ENCODE assay signal across 8 cellular contexts in the genomic region with DNA sequence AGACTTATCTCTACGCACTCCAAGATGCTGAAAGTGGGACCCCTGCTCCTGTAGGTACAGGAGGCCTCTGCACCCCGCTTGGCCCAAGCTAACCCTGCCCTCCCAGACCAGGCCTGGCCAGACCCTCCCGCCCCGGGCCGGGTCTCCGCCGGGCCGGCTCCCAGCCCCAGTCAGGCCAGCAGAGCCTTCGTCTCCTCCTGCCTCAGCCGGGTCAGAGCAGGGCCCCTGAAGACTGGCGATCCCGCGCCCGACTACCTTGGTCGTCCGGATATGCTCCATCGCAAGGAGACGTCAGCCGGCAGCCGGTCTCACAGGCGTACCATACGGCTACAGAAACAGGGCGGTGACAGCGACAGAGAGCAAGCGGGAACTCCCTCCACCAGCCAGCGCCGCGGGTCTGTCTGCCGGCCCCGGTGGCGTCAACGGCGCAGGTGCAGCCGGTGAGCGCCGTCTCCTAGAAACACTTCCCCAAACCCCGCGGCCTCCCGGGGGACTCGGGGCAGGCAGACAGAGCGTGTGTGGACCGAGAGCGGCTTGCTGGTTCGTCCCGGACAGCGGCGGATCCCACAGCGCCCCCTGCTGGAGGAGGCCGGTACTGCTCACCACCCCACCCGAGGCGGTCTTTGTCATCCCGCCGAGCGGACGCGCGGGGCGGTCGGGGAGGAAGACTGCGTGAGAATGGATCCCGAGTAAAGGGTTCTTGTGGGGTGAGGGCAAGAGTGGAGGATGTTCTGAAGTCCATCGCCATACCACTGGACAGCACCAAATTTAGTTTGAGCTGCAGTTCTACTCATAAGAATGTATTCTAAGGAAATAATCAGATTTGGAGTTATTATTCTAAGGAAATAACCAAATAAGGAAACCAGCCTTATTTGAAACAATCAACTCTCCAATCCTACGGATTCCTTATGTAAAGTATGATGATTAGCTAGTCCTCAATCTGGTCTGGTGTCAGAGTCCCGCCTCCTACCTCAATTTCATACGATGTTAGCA. TPM values are rescaled to one million over a fixed set of nuclear protein-coding genes. Genes with fewer than 3 reads are reported as not detected.
DNase-seq lines count a peak whose midpoint lies in the region; ATAC-seq and TF ChIP-seq lines count a peak whose summit lies in the region.

TSS of gene MTMR6 (minus strand) at position 520 of the 993 bp plus-strand sequence. CDS start at position 279, 241 bp downstream.

- H3K4me1 ChIP-seq in upper lobe of right lung = peaks cover 18% of the 10 kb centered on the region

- H3K27ac ChIP-seq in adipose tissue (ENCODE audit: low read depth, low read length) = peak within 1 kb of the TSS; percentile 99
- peak within 1 kb of the TSS; percentile 95 for H3K27ac ChIP-seq in upper lobe of right lung

- TF ChIP-seq CTCF in GM12874 (IDR thresholded peaks at IDR 0.05; ENCODE audit: insufficient read depth, low read depth, low read length) (peak; percentile 99), upper lobe of right lung (IDR thresholded peaks at IDR 0.05) (peak; percentile 100)

- H3K4me3 ChIP-seq in upper lobe of right lung = peak within 1 kb of the TSS; percentile 97

- H3K9me3 ChIP-seq in upper lobe of right lung = no peaks in the 10 kb centered on the region

- 1 to 2% (median 2%) methylated on average over 65 of the region's 65 CpGs for WGBS in adipose tissue, 3 donors

- peak; percentile 84 to 93 (median 88) for DNase-seq in NCI-H1417 (lab: John Stamatoyannopoulos, UW)
- DNase-seq in T follicular helper cell (ENCODE audit: low read depth) = peak; percentile 87
- DNase-seq in cardiac septum (ENCODE audit: low spot score) = peak; percentile 99
- peak; percentile 98 for DNase-seq in posterior vena cava (ENCODE audit: low spot score)
- peak; percentile 97 for DNase-seq in upper lobe of right lung

- ATAC-seq in HG02759 (IDR thresholded peaks at IDR 0.05; ENCODE audit: unreplicated experiment) = peak; percentile 98
- ATAC-seq in upper lobe of right lung = peak; percentile 100

- intact Hi-C loops in cardiac septum (cut with DNase I) = loop anchor here (1.0 to 5.0 kb wide), 2 partner anchors 14 to 55 kb away; partner anchors contain the start of gene NUP58
- intact Hi-C loops in posterior vena cava (cut with DNase I) = no loop called here
- intact Hi-C loops in upper lobe of right lung (cut with DNase I) = no loop called here

- no peaks in the 10 kb centered on the region for H3K27me3 ChIP-seq in upper lobe of right lung

- no peaks in the 10 kb centered on the region for H3K36me3 ChIP-seq in upper lobe of right lung

RNA-seq across cellular contexts. Expression of gene MTMR6, which starts in this region (rescaled TPM):
- 1 to 10 TPM; 6.4 to 9.4 (median 7.6) TPM for polyA plus RNA-seq in adipose tissue
- total RNA-seq in cardiac septum = 16.1 TPM
- 10 to 100 TPM; 23.5 to 24.5 TPM for total RNA-seq in posterior vena cava
- total RNA-seq in upper lobe of right lung = 20.1 TPM

Comparison
In these comparisons a context has a peak if more than half of its experiments do, and no peak if none do; other contexts are left out.
1. Peak in every context shown above with its lines: DNase-seq, ATAC-seq, H3K4me3 ChIP-seq and H3K27ac ChIP-seq.